2 cellular contexts compared by ENCODE assay signal in genomic region chr7:84946549-84946948, GRCh38.
TF ChIP-seq lines count a peak whose summit lies in the region.

No MANE protein-coding gene starts in this region.

TF ChIP-seq in WTC11, 78 proteins besides CTCF, POLR2A, EP300 and RAD21 (continued from another document):
- TF ChIP-seq FOXP4 (CRISPR knock-in tag; IDR thresholded peaks at IDR 0.05) (no peak), ZNF671 (CRISPR knock-in tag; IDR thresholded peaks at IDR 0.05) (no peak)
TF ChIP-seq in WTC11: peak in this region for 0.

TF ChIP-seq in K562, 482 proteins besides CTCF, POLR2A, EP300 and RAD21 (continued from another document and continues in another):
- TF ChIP-seq CCNT2 (IDR thresholded peaks at IDR 0.05; ENCODE audit: borderline replicate concordance, extremely low read depth, insufficient read length, low read depth, low read length) (no peak), AFF4 (CRISPR knock-in tag; IDR thresholded peaks at IDR 0.05) (no peak), ZMIZ1 (IDR thresholded peaks at IDR 0.05; ENCODE audit: low read depth in 2 of 2, low read length in 2 of 2) (no peak), HOMEZ (CRISPR knock-in tag; IDR thresholded peaks at IDR 0.05) (no peak), BRD9 (IDR thresholded peaks at IDR 0.05; ENCODE audit: low read depth, partially characterized antibody) (no peak), SAP30 (IDR thresholded peaks at IDR 0.05; ENCODE audit: borderline replicate concordance, insufficient read depth, low read depth, low read length, poor library complexity, severe bottlenecking) (no peak), RCOR1 (IDR thresholded peaks at IDR 0.05; ENCODE audit: borderline replicate concordance in 1 of 2, low read depth in 2 of 2, low read length in 2 of 2) (peak; percentile 65 to 83; a peak in 3 of 4 replicates), SP1 (CRISPR knock-in tag; IDR thresholded peaks at IDR 0.05) (no peak), ZHX1 (conservative IDR thresholded peaks at IDR 0.05; ENCODE audit: low read length) (no peak), POLR2AphosphoS5 (IDR thresholded peaks at IDR 0.05; ENCODE audit: control insufficient read depth, insufficient read depth, low read depth, low read length) (peak; percentile 63; the same call in 1 of the 2 replicates), GATA2 (CRISPR knock-in tag; IDR thresholded peaks at IDR 0.05) (peak; percentile 72; the same call in 1 of the 2 replicates), OTX1 (CRISPR knock-in tag; IDR thresholded peaks at IDR 0.05) (no peak), KLF16 (IDR thresholded peaks at IDR 0.05) (peak; percentile 43; the same call in 1 of the 2 replicates), TAF15 (IDR thresholded peaks at IDR 0.05; ENCODE audit: low read depth, low read length) (no peak), ZNF76 (CRISPR knock-in tag; IDR thresholded peaks at IDR 0.05; ENCODE audit: borderline replicate concordance) (no peak), CEBPB (tag; IDR thresholded peaks at IDR 0.05) (peak; percentile 32; the same call in 1 of the 2 replicates), NCOR1 (IDR thresholded peaks at IDR 0.05) (peak; percentile 64), CBFA2T3 (IDR thresholded peaks at IDR 0.05) (peak; percentile 90), ZBTB8A (IDR thresholded peaks at IDR 0.05; ENCODE audit: partially characterized antibody) (no peak), NR2F6 (CRISPR knock-in tag; IDR thresholded peaks at IDR 0.05) (no peak), RBFOX2 (IDR thresholded peaks at IDR 0.05; ENCODE audit: low read depth, low read length) (no peak), ZNF764 (CRISPR knock-in tag; IDR thresholded peaks at IDR 0.05; ENCODE audit: low read depth) (no peak), E2F4 (CRISPR knock-in tag; IDR thresholded peaks at IDR 0.05; ENCODE audit: low read depth) (no peak), ARID1B (IDR thresholded peaks at IDR 0.05) (peak; percentile 86), ZNF830 (CRISPR knock-in tag; IDR thresholded peaks at IDR 0.05) (no peak), MYNN (IDR thresholded peaks at IDR 0.05) (no peak), MYNN (CRISPR knock-in tag; IDR thresholded peaks at IDR 0.05) (no peak), TAL1 (IDR thresholded peaks at IDR 0.05) (peak; percentile 86), ZNF583 (CRISPR knock-in tag; IDR thresholded peaks at IDR 0.05) (no peak), MTA2 (IDR thresholded peaks at IDR 0.05; ENCODE audit: low read depth) (peak; percentile 69), NR4A1 (CRISPR knock-in tag; IDR thresholded peaks at IDR 0.05) (no peak), NR4A1 (tag; IDR thresholded peaks at IDR 0.05) (no peak), YBX1 (IDR thresholded peaks at IDR 0.05) (no peak), CREB1 (IDR thresholded peaks at IDR 0.05) (no peak), CREB1 (CRISPR knock-in tag; IDR thresholded peaks at IDR 0.05) (no peak), HMGXB4 (CRISPR knock-in tag; IDR thresholded peaks at IDR 0.05) (no peak), ZBTB7A (IDR thresholded peaks at IDR 0.05; ENCODE audit: borderline replicate concordance, control insufficient read depth, low read depth, low read length) (no peak), SOX6 (IDR thresholded peaks at IDR 0.05) (peak; percentile 46; the same call in 1 of the 2 replicates), TEAD4 (IDR thresholded peaks at IDR 0.05; ENCODE audit: low read length) (peak; percentile 78), TEAD4 (CRISPR knock-in tag; IDR thresholded peaks at IDR 0.05; ENCODE audit: borderline replicate concordance) (no peak), PML (IDR thresholded peaks at IDR 0.05; ENCODE audit: low read length) (peak; percentile 48; the same call in 1 of the 2 replicates), ZNF699 (CRISPR knock-in tag; IDR thresholded peaks at IDR 0.05; ENCODE audit: insufficient replicate concordance) (no peak), CCAR2 (IDR thresholded peaks at IDR 0.05; ENCODE audit: low read depth, low read length) (no peak), SUPT5H (IDR thresholded peaks at IDR 0.05) (no peak), MYC (IDR thresholded peaks at IDR 0.05; ENCODE audit: low read depth, low read length) (no peak), MYC (CRISPR knock-in tag; IDR thresholded peaks at IDR 0.05; ENCODE audit: borderline replicate concordance, low read depth) (no peak), ZNF282 (CRISPR knock-in tag; IDR thresholded peaks at IDR 0.05) (no peak), IRF1 (CRISPR knock-in tag; IDR thresholded peaks at IDR 0.05; ENCODE audit: borderline replicate concordance) (no peak), SIN3A (IDR thresholded peaks at IDR 0.05; ENCODE audit: borderline replicate concordance in 2 of 2, control insufficient read depth in 1 of 2, low read depth in 2 of 2, low read length in 2 of 2) (no peak), ZZZ3 (IDR thresholded peaks at IDR 0.05) (no peak), DPF2 (IDR thresholded peaks at IDR 0.05) (peak; percentile 46; the same call in 1 of the 2 replicates), ZKSCAN1 (IDR thresholded peaks at IDR 0.05; ENCODE audit: low read depth, low read length) (no peak), ZBTB9 (CRISPR knock-in tag; IDR thresholded peaks at IDR 0.05) (no peak), SMARCA4 (IDR thresholded peaks at IDR 0.05) (peak; percentile 65; the same call in 1 of the 2 replicates), MAX (CRISPR knock-in tag; IDR thresholded peaks at IDR 0.05) (no peak), CBFA2T2 (conservative IDR thresholded peaks at IDR 0.05) (peak; percentile 77), KDM1A (IDR thresholded peaks at IDR 0.05) (peak; percentile 82 to 89), SMARCE1 (IDR thresholded peaks at IDR 0.05) (no peak)
